ENCODE assay signal across 8 cellular contexts in the genomic region with DNA sequence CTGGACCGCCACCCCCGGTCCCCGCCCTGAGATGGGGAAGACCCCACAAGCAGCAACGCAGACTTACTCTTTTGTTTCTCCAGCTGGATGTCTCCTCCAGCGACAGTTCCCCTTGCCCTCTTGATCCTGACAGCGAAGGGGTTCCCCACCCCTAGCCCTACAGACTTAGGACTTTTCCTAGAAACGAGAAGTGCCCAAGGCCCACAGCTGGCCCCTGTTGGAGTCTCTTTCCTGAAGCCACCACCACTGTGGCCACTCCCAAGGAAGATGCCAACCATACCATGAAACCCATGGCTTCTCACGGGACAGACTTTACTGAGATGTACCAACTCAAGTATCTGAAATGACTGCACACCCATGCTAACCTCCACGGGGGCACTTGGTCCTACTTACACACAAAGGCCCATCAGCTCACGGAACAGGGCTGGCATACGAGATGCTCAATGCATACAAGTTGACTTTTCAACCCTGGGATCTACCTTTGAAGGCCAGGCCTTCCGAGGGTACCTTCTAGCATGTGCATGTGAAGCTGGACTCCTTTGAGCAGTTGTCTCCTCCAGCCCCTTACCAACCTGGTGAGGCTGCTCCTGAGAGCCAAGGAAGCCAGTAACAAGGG. TPM values are rescaled to one million over a fixed set of nuclear protein-coding genes. Genes with fewer than 3 reads are reported as not detected.
DNase-seq lines count a peak whose midpoint lies in the region; ATAC-seq and TF ChIP-seq lines count a peak whose summit lies in the region.

No MANE protein-coding gene starts in this region.

- in situ Hi-C loops in astrocyte of the cerebellum (cut with HindIII; ENCODE audit: low sequenced_read_pairs): no loop called here

- H3K27ac Mint-ChIP-seq in IgD-negative memory B cell: peak overlapping the region; percentile 49 to 92 (median 87)

- peak overlapping the region; percentile 82 to 94 (median 92) for H3K4me3 Mint-ChIP-seq in IgD-negative memory B cell

- peaks cover 1% of the 10 kb centered on the region for H3K27me3 Mint-ChIP-seq in IgD-negative memory B cell

- peak overlapping the region in 1 of 2 experiments; percentile 48 for H3K14ac ChIP-seq in mesenchymal stem cell (ENCODE audit: low read length in 2 of 2)

- H3K4ac ChIP-seq in mesenchymal stem cell (ENCODE audit: low read depth in 1 of 2, low read length in 2 of 2): peak overlapping the region; percentile 87 to 95

- POLR2A ChIA-PET in BJ (lab: Charles Lee): interaction anchor here (0.5 kb wide), 1 partner anchor 27 kb away, joined by 3 read pairs; no protein-coding TSS in a partner anchor

- H2AFZ ChIP-seq in mesenchymal stem cell (ENCODE audit: low read depth, low read length): no peak overlapping the region

- H4K91ac ChIP-seq in mesenchymal stem cell (ENCODE audit: low read length): peak overlapping the region; percentile 97

- H2BK15ac ChIP-seq in mesenchymal stem cell (ENCODE audit: low read depth, poor library complexity, severe bottlenecking): no peak overlapping the region

- TF ChIP-seq CTCF in BJ (IDR thresholded peaks at IDR 0.05; ENCODE audit: insufficient read depth, low read depth, low read length) (no peak), astrocyte of the cerebellum (IDR thresholded peaks at IDR 0.05; ENCODE audit: low read depth, low read length, missing control alignments) (no peak)

- H3K4me1 ChIP-seq in mesenchymal stem cell (ENCODE audit: control insufficient read depth, insufficient read depth, low read depth, low read length): peaks cover 33% of the 10 kb centered on the region

- peak overlapping the region; percentile 39 to 78 for H2BK12ac ChIP-seq in mesenchymal stem cell (ENCODE audit: low read length in 2 of 2)

- no peak overlapping the region for H2BK5ac ChIP-seq in mesenchymal stem cell (ENCODE audit: low read depth, low read length, poor library complexity, severe bottlenecking)

- H3K9me3 ChIP-seq in mesenchymal stem cell (ENCODE audit: control insufficient read depth, low read length): no peaks in the 10 kb centered on the region

- H3K4me2 ChIP-seq in mesenchymal stem cell (ENCODE audit: low read length, poor library complexity, severe bottlenecking): peak overlapping the region; percentile 61

- CTCF ChIA-PET in BJ (lab: Yijun Ruan, JAX): interaction anchor here (1.5 to 1.6 kb wide), 2 partner anchors 20 to 26 kb away, joined by 5 to 6 read pairs; no protein-coding TSS in a partner anchor

- no peak for ATAC-seq in activated CD4-positive, CD25-positive, alpha-beta regulatory T cell treated with anti-CD3 and anti-CD28 coated beads, Interleukin-2, amount 50 U/mL, for 24 hours
- ATAC-seq in GM19324 (IDR thresholded peaks at IDR 0.05; ENCODE audit: low FRiP score, unreplicated experiment): no peak

- H3K4me3 ChIP-seq in BJ (ENCODE audit: low read depth, low read length) (peak overlapping the region; percentile 42), astrocyte of the cerebellum (ENCODE audit: low read depth, low read length) (peak overlapping the region; percentile 34), mesenchymal stem cell (ENCODE audit: insufficient read depth in 1 of 2, low read depth in 1 of 2, low read length in 2 of 2) (peak overlapping the region in 1 of 2 experiments; percentile 75)

- peak overlapping the region; percentile 79 to 96 for H3K18ac ChIP-seq in mesenchymal stem cell (ENCODE audit: low read depth in 1 of 2, low read length in 2 of 2)

- 86% methylated on average over 12 of the region's 12 CpGs for WGBS in mesenchymal stem cell

- peaks cover 3 to 4% (median 4%) of the 10 kb centered on the region in 3 donors for H3K4me1 Mint-ChIP-seq in IgD-negative memory B cell

- peaks cover 2% of the 10 kb centered on the region for H3K36me3 Mint-ChIP-seq in IgD-negative memory B cell

- no peak for DNase-seq in BJ (ENCODE audit: low read depth)
- no peak for DNase-seq in astrocyte of the cerebellum (ENCODE audit: low read depth)
- peak; percentile 13 for DNase-seq in mesenchymal stem cell
- no peak for DNase-seq in posterior vena cava (ENCODE audit: low spot score)
- no peak for DNase-seq in mucosa of gallbladder (ENCODE audit: low spot score)

- intact Hi-C loops in posterior vena cava (cut with DNase I): no loop called here

- no peak overlapping the region for H2AK5ac ChIP-seq in mesenchymal stem cell (ENCODE audit: low read length, severe bottlenecking)

- peak overlapping the region; percentile 88 for H3K9ac ChIP-seq in mesenchymal stem cell (ENCODE audit: low read length)

- H3K27ac ChIP-seq in mesenchymal stem cell (ENCODE audit: low read length, poor library complexity, severe bottlenecking): peak overlapping the region; percentile 88

- peak overlapping the region; percentile 95 for H4K8ac ChIP-seq in mesenchymal stem cell (ENCODE audit: low read length)

- no peaks in the 10 kb centered on the region for H3K9me3 Mint-ChIP-seq in IgD-negative memory B cell

- H3K79me1 ChIP-seq in mesenchymal stem cell (replicated peaks; ENCODE audit: low read length, poor library complexity, severe bottlenecking): peaks cover 16% of the 10 kb centered on the region

- H3K36me3 ChIP-seq in BJ (ENCODE audit: control insufficient read depth, insufficient read depth, low read length) (peaks cover 6% of the 10 kb centered on the region), mesenchymal stem cell (ENCODE audit: control insufficient read depth in 1 of 2, insufficient read depth in 2 of 2, low read depth in 1 of 2, low read length in 2 of 2) (peaks cover 26 to 37% of the 10 kb centered on the region in 2 experiments)

- H2BK120ac ChIP-seq in mesenchymal stem cell (ENCODE audit: low read depth, low read length): no peak overlapping the region

- no peaks in the 10 kb centered on the region for H3K27me3 ChIP-seq in BJ (ENCODE audit: control insufficient read depth, insufficient read depth, low read length)
- peaks cover 0 to 18% of the 10 kb centered on the region in 2 experiments for H3K27me3 ChIP-seq in mesenchymal stem cell (ENCODE audit: control insufficient read depth in 1 of 2, insufficient read depth in 1 of 2, low read length in 2 of 2)

- H3K23ac ChIP-seq in mesenchymal stem cell (ENCODE audit: low read length in 2 of 2): no peak overlapping the region

RNA-seq across cellular contexts. Expression of a gene that starts 0.9 kb away (rescaled TPM):
- polyA plus RNA-seq in BJ (2011; rRNA removed): 33.4 and 42.6 TPM in 2 replicates
- polyA minus RNA-seq in BJ (2011; rRNA and poly(A)+ RNA removed): 41.0 and 76.0 TPM in 2 replicates
- polyA plus RNA-seq in IgD-negative memory B cell: 110 TPM
- 92.3 TPM for polyA plus RNA-seq in mesenchymal stem cell (2013, experiment 1 of 2)
- polyA plus RNA-seq in mesenchymal stem cell (2013, experiment 2 of 2): 88.1 TPM
- 100 to 1,000 TPM in 1 of 2 donors, 10 to 100 TPM in 1; 88.2 to 114 TPM for total RNA-seq in posterior vena cava
- total RNA-seq in mucosa of gallbladder: 108 TPM

RNA-seq across cellular contexts. Expression of a gene that starts 48.1 kb away (rescaled TPM):
- polyA plus RNA-seq in BJ (2011; rRNA removed) (6.0 and 8.7 TPM in 2 replicates), IgD-negative memory B cell (7.1 TPM)
- polyA minus RNA-seq in BJ (2011; rRNA and poly(A)+ RNA removed): 2.7 and 4.2 TPM in 2 replicates
- 5.8 TPM for polyA plus RNA-seq in mesenchymal stem cell (2013, experiment 1 of 2)
- polyA plus RNA-seq in mesenchymal stem cell (2013, experiment 2 of 2): 5.5 TPM
- total RNA-seq in posterior vena cava (1 to 10 TPM; 6.9 to 9.3 TPM), mucosa of gallbladder (14.4 TPM)

RNA-seq across cellular contexts. Expression of a gene that starts 49.0 kb away (rescaled TPM):
- 2.5 and 3.3 TPM in 2 replicates for polyA plus RNA-seq in BJ (2011; rRNA removed)
- 14.6 and 23.4 TPM in 2 replicates for polyA minus RNA-seq in BJ (2011; rRNA and poly(A)+ RNA removed)
- polyA plus RNA-seq in IgD-negative memory B cell: 12.2 TPM
- 27.2 TPM for polyA plus RNA-seq in mesenchymal stem cell (2013, experiment 1 of 2)
- 23.7 TPM for polyA plus RNA-seq in mesenchymal stem cell (2013, experiment 2 of 2)
- total RNA-seq in posterior vena cava: 10 to 100 TPM; 36.9 to 44.6 TPM
- total RNA-seq in mucosa of gallbladder: 69.5 TPM
